9 cellular contexts compared by ENCODE assay signal in genomic region chr2:238158018-238158806, GRCh38. TPM values are rescaled to one million over a fixed set of nuclear protein-coding genes. Genes with fewer than 3 reads are reported as not detected.
DNase-seq lines count a peak whose midpoint lies in the region; ATAC-seq, FAIRE-seq and TF ChIP-seq lines count a peak whose summit lies in the region.
"Had no signal": no experiment of that assay in that cellular context is flagged by ENCODE, and none has a peak within 500 bp of the region (broad histone marks: within the 10 kb centered on the region; RNA-seq: fewer than 3 reads in every experiment).

No MANE protein-coding gene starts in this region.

- no peak overlapping the region for H3K27ac ChIP-seq in K562 (ENCODE audit: extremely low read depth, low read depth, low read length)
- H3K27ac ChIP-seq in kidney (ENCODE audit: low read depth in 2 of 2, low read length in 2 of 2): no peak overlapping the region
- H3K27ac ChIP-seq in suprapubic skin: no peak overlapping the region
- no peak overlapping the region for H3K27ac ChIP-seq in thyroid gland
- H3K27ac ChIP-seq: parathyroid adenoma had no signal

- H3K9me3 Mint-ChIP-seq in activated CD8-positive, alpha-beta T cell treated with anti-CD3 and anti-CD28 coated beads, Interleukin-2, amount 10 ng/mL, durations not matched to agents 7 days and 5 days (ENCODE audit: insufficient read depth): no peaks in the 10 kb centered on the region
- H3K9me3 Mint-ChIP-seq in activated CD8-positive, alpha-beta T cell treated with anti-CD3 and anti-CD28 coated beads for 36 hours: peaks cover 4% of the 10 kb centered on the region

- peak overlapping the region; percentile 22 for H3K4me3 Mint-ChIP-seq in activated CD8-positive, alpha-beta T cell treated with anti-CD3 and anti-CD28 coated beads, Interleukin-2, amount 10 ng/mL, durations not matched to agents 7 days and 5 days
- H3K4me3 Mint-ChIP-seq in activated CD8-positive, alpha-beta T cell treated with anti-CD3 and anti-CD28 coated beads for 36 hours: no peak overlapping the region

- no peak overlapping the region for H3K4me2 ChIP-seq in K562 (ENCODE audit: insufficient read depth, low read length)

- no peaks in the 10 kb centered on the region for H3K79me2 ChIP-seq in K562 (ENCODE audit: control insufficient read depth, insufficient read depth, low read length)
- H3K79me2 ChIP-seq: parathyroid adenoma had no signal

- no peaks in the 10 kb centered on the region for H3K9me1 ChIP-seq in K562 (ENCODE audit: control insufficient read depth, insufficient read depth, low read length)

- no peaks in the 10 kb centered on the region for H3K27me3 ChIP-seq in K562 (ENCODE audit: control insufficient read depth in 2 of 2, insufficient read depth in 2 of 2, low read length in 2 of 2)
- H3K27me3 ChIP-seq in suprapubic skin: peaks cover 37% of the 10 kb centered on the region
- no peaks in the 10 kb centered on the region for H3K27me3 ChIP-seq in thyroid gland

- H3K9me3 ChIP-seq in K562 (replicated peaks; ENCODE audit: control insufficient read depth, insufficient read depth, low read depth, low read length): no peaks in the 10 kb centered on the region
- H3K9me3 ChIP-seq in kidney (ENCODE audit: control insufficient read depth in 1 of 2, low read length in 2 of 2): no peaks in the 10 kb centered on the region
- H3K9me3 ChIP-seq in suprapubic skin: no peaks in the 10 kb centered on the region
- H3K9me3 ChIP-seq in thyroid gland: no peaks in the 10 kb centered on the region

- CTCF ChIA-PET in activated CD8-positive, alpha-beta T cell treated with anti-CD3 and anti-CD28 coated beads, Interleukin-2, amount 10 ng/mL, durations not matched to agents 7 days and 5 days (lab: Charles Lee): no interaction called here
- CTCF ChIA-PET in activated CD8-positive, alpha-beta T cell treated with anti-CD3 and anti-CD28 coated beads for 36 hours (lab: Charles Lee): no interaction called here
- CTCF ChIA-PET in K562 (lab: Yijun Ruan, JAX; ENCODE audit: low intra/inter-chr PET ratio): interaction anchor here (0.7 to 3.2 kb wide), 2 partner anchors 99 to 105 kb away, joined by 4 to 21 read pairs; no protein-coding TSS in a partner anchor

- no peak for TF ChIP-seq EP300 in K562 (IDR thresholded peaks at IDR 0.05; ENCODE audit: low read length)
- TF ChIP-seq EP300 in suprapubic skin (IDR thresholded peaks at IDR 0.05): no peak

- no peak for FAIRE-seq in K562 (lab: Jason Lieb, UNC)
- no peak for FAIRE-seq in kidney (lab: Jason Lieb, UNC)

- H3K27me3 Mint-ChIP-seq in activated CD8-positive, alpha-beta T cell treated with anti-CD3 and anti-CD28 coated beads, Interleukin-2, amount 10 ng/mL, durations not matched to agents 7 days and 5 days (ENCODE audit: low read depth): peaks cover 15% of the 10 kb centered on the region
- H3K27me3 Mint-ChIP-seq in activated CD8-positive, alpha-beta T cell treated with anti-CD3 and anti-CD28 coated beads for 36 hours: peaks cover 11% of the 10 kb centered on the region

- ATAC-seq in activated CD8-positive, alpha-beta T cell treated with anti-CD3 and anti-CD28 coated beads, Interleukin-2, amount 10 ng/mL, durations not matched to agents 7 days and 5 days: no peak
- ATAC-seq in activated CD8-positive, alpha-beta T cell treated with anti-CD3 and anti-CD28 coated beads for 36 hours: no peak
- ATAC-seq in K562: no peak

- H4K20me1 ChIP-seq in K562 (replicated peaks; ENCODE audit: control insufficient read depth, insufficient read depth, low read length): no peaks in the 10 kb centered on the region

- 56% methylated on average over 8 of the region's 41 CpGs for WGBS in K562 (ENCODE audit: insufficient coverage, low coverage, missing lambda C conversion rate)
- WGBS in suprapubic skin: 45% methylated on average over 17 of the region's 41 CpGs
- WGBS in thyroid gland, 2 donors: 50% methylated on average over 32 to 33 of the region's 41 CpGs

- no peak for TF ChIP-seq RAD21 in K562 (CRISPR knock-in tag; conservative IDR thresholded peaks at IDR 0.05 in 1 of 2, IDR thresholded peaks at IDR 0.05 in 1 of 2)

- TF ChIP-seq POLR2A in K562 (conservative IDR thresholded peaks at IDR 0.05) (no peak), suprapubic skin (IDR thresholded peaks at IDR 0.05) (no peak), thyroid gland (IDR thresholded peaks at IDR 0.05) (no peak)

- in situ Hi-C loops in K562 (cut with MboI): no loop called here

- H3K36me3 ChIP-seq in K562 (ENCODE audit: control insufficient read depth, insufficient read depth, low read length): no peaks in the 10 kb centered on the region
- H3K36me3 ChIP-seq in kidney (ENCODE audit: control insufficient read depth in 1 of 2, insufficient read depth in 2 of 2, low read length in 2 of 2): no peaks in the 10 kb centered on the region
- H3K36me3 ChIP-seq in suprapubic skin: no peaks in the 10 kb centered on the region
- H3K36me3 ChIP-seq in thyroid gland: no peaks in the 10 kb centered on the region

- H3K4me1 Mint-ChIP-seq in activated CD8-positive, alpha-beta T cell treated with anti-CD3 and anti-CD28 coated beads, Interleukin-2, amount 10 ng/mL, durations not matched to agents 7 days and 5 days (ENCODE audit: low read depth): peaks cover 15% of the 10 kb centered on the region
- peaks cover 11% of the 10 kb centered on the region for H3K4me1 Mint-ChIP-seq in activated CD8-positive, alpha-beta T cell treated with anti-CD3 and anti-CD28 coated beads for 36 hours (ENCODE audit: low read depth)

- H3K4me1 ChIP-seq in K562 (replicated peaks in 1 of 2; ENCODE audit: control insufficient read depth in 2 of 2, insufficient read depth in 2 of 2, low read length in 2 of 2): peaks cover 0 to 50% of the 10 kb centered on the region in 2 experiments; a peak in 2 of 5 replicates
- H3K4me1 ChIP-seq in kidney (ENCODE audit: control insufficient read depth in 1 of 2, insufficient read depth in 1 of 2, low read depth in 1 of 2, low read length in 2 of 2): no peaks in the 10 kb centered on the region
- peaks cover 13% of the 10 kb centered on the region for H3K4me1 ChIP-seq in suprapubic skin
- peaks cover 18 to 43% of the 10 kb centered on the region in 2 donors for H3K4me1 ChIP-seq in thyroid gland
- H3K4me1 ChIP-seq: parathyroid adenoma had no signal

- H3K9ac ChIP-seq in K562 (ENCODE audit: insufficient read depth in 1 of 2, low read depth in 2 of 2, low read length in 2 of 2) (no peak overlapping the region), kidney (ENCODE audit: low read length in 2 of 2) (no peak overlapping the region)
- H3K9ac ChIP-seq: parathyroid adenoma had no signal

- intact Hi-C loops in activated CD8-positive, alpha-beta T cell treated with anti-CD3 and anti-CD28 coated beads for 36 hours (cut with micrococcal nuclease): no loop called here
- intact Hi-C loops in K562 (cut with micrococcal nuclease) (no loop called here), kidney (cut with DNase I) (no loop called here), thyroid gland (cut with DNase I) (no loop called here)

- no peak overlapping the region for H3K27ac Mint-ChIP-seq in activated CD8-positive, alpha-beta T cell treated with anti-CD3 and anti-CD28 coated beads, Interleukin-2, amount 10 ng/mL, durations not matched to agents 7 days and 5 days
- H3K27ac Mint-ChIP-seq in activated CD8-positive, alpha-beta T cell treated with anti-CD3 and anti-CD28 coated beads for 36 hours: no peak overlapping the region

- H3K36me3 Mint-ChIP-seq in activated CD8-positive, alpha-beta T cell treated with anti-CD3 and anti-CD28 coated beads, Interleukin-2, amount 10 ng/mL, durations not matched to agents 7 days and 5 days (ENCODE audit: low read depth): no peaks in the 10 kb centered on the region
- no peaks in the 10 kb centered on the region for H3K36me3 Mint-ChIP-seq in activated CD8-positive, alpha-beta T cell treated with anti-CD3 and anti-CD28 coated beads for 36 hours (ENCODE audit: low read depth)

- BruUV-seq in K562 (replicated peaks; lab: Mats Ljungman, UMichigan): no TSS peak

- H2AFZ ChIP-seq in K562 (ENCODE audit: low read depth, low read length): no peak overlapping the region

- no peak overlapping the region for H3K4me3 ChIP-seq in K562
- no peak overlapping the region for H3K4me3 ChIP-seq in kidney (ENCODE audit: low read length in 2 of 2)
- peak overlapping the region; percentile 44 for H3K4me3 ChIP-seq in suprapubic skin
- H3K4me3 ChIP-seq in thyroid gland (replicated peaks in 1 of 3): no peak overlapping the region

- POLR2A ChIA-PET in activated CD8-positive, alpha-beta T cell treated with anti-CD3 and anti-CD28 coated beads, Interleukin-2, amount 10 ng/mL, durations not matched to agents 7 days and 5 days (lab: Charles Lee): no interaction called here
- POLR2A ChIA-PET in activated CD8-positive, alpha-beta T cell treated with anti-CD3 and anti-CD28 coated beads for 36 hours (lab: Charles Lee): interaction anchor here (1.0 kb wide), 1 partner anchor 25 kb away, joined by 4 read pairs; no protein-coding TSS in a partner anchor
- POLR2A ChIA-PET in K562 (lab: Yijun Ruan, JAX): interaction anchor here (1.1 to 1.6 kb wide), 2 partner anchors 9 to 19 kb away, joined by 5 to 6 read pairs; no protein-coding TSS in a partner anchor

- no peak for DNase-seq in activated CD8-positive, alpha-beta T cell treated with anti-CD3 and anti-CD28 coated beads, Interleukin-2, amount 10 ng/mL, durations not matched to agents 7 days and 5 days
- DNase-seq in activated CD8-positive, alpha-beta T cell treated with anti-CD3 and anti-CD28 coated beads for 36 hours: no peak
- DNase-seq in K562 (ENCODE audit: extremely low read depth in 1 of 4, low spot score in 3 of 4): no peak
- peak; percentile 77 for DNase-seq in kidney
- no peak for DNase-seq in suprapubic skin (ENCODE audit: low spot score in 2 of 2)
- DNase-seq in NAMALWA (ENCODE audit: low spot score): no peak
- no peak for DNase-seq in activated CD8-positive, alpha-beta memory T cell treated with anti-CD3 and anti-CD28 coated beads for 24 hours
- DNase-seq in thyroid gland: no peak

- no peak for TF ChIP-seq CTCF in activated CD8-positive, alpha-beta T cell treated with anti-CD3 and anti-CD28 coated beads for 36 hours (IDR thresholded peaks at IDR 0.05)
- TF ChIP-seq CTCF in K562 (IDR thresholded peaks at IDR 0.05 in 2 of 3, conservative IDR thresholded peaks at IDR 0.05 in 1 of 3; ENCODE audit: insufficient read depth in 2 of 3, low read depth in 1 of 3, low read length in 3 of 3) (no peak), kidney (IDR thresholded peaks at IDR 0.05; ENCODE audit: borderline replicate concordance, extremely low read depth, insufficient read depth) (no peak), suprapubic skin (IDR thresholded peaks at IDR 0.05) (no peak), thyroid gland (IDR thresholded peaks at IDR 0.05) (no peak)

RNA-seq across cellular contexts. Expression of gene ERFE, which starts 0.6 kb away (rescaled TPM):
- total RNA-seq in activated CD8-positive, alpha-beta T cell treated with anti-CD3 and anti-CD28 coated beads, Interleukin-2, amount 10 ng/mL, durations not matched to agents 7 days and 5 days: under 1 TPM; 0.37 to 0.50 TPM
- 1 to 10 TPM in 1 of 2 experiments, under 1 TPM in 1; 0.99 to 1.0 TPM for total RNA-seq in activated CD8-positive, alpha-beta T cell treated with anti-CD3 and anti-CD28 coated beads for 36 hours
- 6.9 and 19.3 TPM in 2 replicates for total RNA-seq in K562 (2011; cell fraction: chromatin; rRNA removed; ENCODE audit: low replicate concordance)
- 14.7 and 17.0 TPM in 2 replicates for total RNA-seq in K562 (2011; cell fraction: nucleolus; rRNA removed)
- total RNA-seq in K562 (2011; cell fraction: nucleoplasm; rRNA removed): 9.9 and 10.2 TPM in 2 replicates
- total RNA-seq in K562 (2014; rRNA removed): 4.1 and 5.8 TPM in 2 replicates
- total RNA-seq in K562 (2014; rRNA removed; fragmentation: Illumina TruSeq; extraction: Trizol): 2.5 and 3.7 TPM in 2 replicates
- 1.0 and 1.1 TPM in 2 replicates for total RNA-seq in K562 (2015; rRNA removed; fragmentation: Illumina TruSeq; extraction: Trizol)
- 6.5 and 6.7 TPM in 2 replicates for total RNA-seq in K562 (2021)
- polyA plus RNA-seq in K562 (2011; rRNA removed): 2.5 and 3.1 TPM in 2 replicates
- 2.4 and 5.0 TPM in 2 replicates for polyA plus RNA-seq in K562 (2011; cell fraction: cytosol; rRNA removed)
- polyA plus RNA-seq in K562 (2011; cell fraction: nucleus; rRNA removed): 7.7 and 15.1 TPM in 2 replicates
- polyA plus RNA-seq in K562 (2012): 2.7 and 20.8 TPM in 2 replicates
- polyA plus RNA-seq in K562 (2014; fragmentation: Illumina TruSeq; extraction: Trizol): 5.2 and 5.4 TPM in 2 replicates
- polyA plus RNA-seq in K562 (2014; fragmentation: Nextera tagmentation; extraction: Ambion mirVana): 1 to 10 TPM in 1 of 2 experiments, under 1 TPM in 1; 0.55 to 1.1 TPM
- 7.1 and 8.2 TPM in 2 replicates for polyA plus RNA-seq in K562 (2014; rRNA removed)
- polyA minus RNA-seq in K562 (2011; rRNA and poly(A)+ RNA removed): 0.18 and 0.35 TPM in 2 replicates
- polyA minus RNA-seq in K562 (2011; cell fraction: cytosol; rRNA and poly(A)+ RNA removed): 1.0 TPM in 1 of 2 replicates, not detected in the other
- polyA minus RNA-seq in K562 (2011; cell fraction: nucleus; rRNA and poly(A)+ RNA removed): 1.9 and 3.0 TPM in 2 replicates
- 61.4 TPM for total RNA-seq in kidney
- 1.6 TPM for polyA plus RNA-seq in kidney (ENCODE audit: insufficient read depth, low read depth, low replicate concordance)
- total RNA-seq in suprapubic skin: not detected
- total RNA-seq in thyroid gland: 10 to 100 TPM in 1 of 4 donors, 1 to 10 TPM in 3; 2.8 to 15.3 (median 5.8) TPM

RNA-seq across cellular contexts. Expression of gene KLHL30, which starts 19.7 kb away (rescaled TPM):
- not detected for total RNA-seq in activated CD8-positive, alpha-beta T cell treated with anti-CD3 and anti-CD28 coated beads, Interleukin-2, amount 10 ng/mL, durations not matched to agents 7 days and 5 days
- total RNA-seq in activated CD8-positive, alpha-beta T cell treated with anti-CD3 and anti-CD28 coated beads for 36 hours: not detected
- 0.21 TPM in 1 of 2 replicates, not detected in the other for total RNA-seq in K562 (2011; cell fraction: chromatin; rRNA removed; ENCODE audit: low replicate concordance)
- 0.53 and 0.67 TPM in 2 replicates for total RNA-seq in K562 (2011; cell fraction: nucleolus; rRNA removed)
- total RNA-seq in K562 (2011; cell fraction: nucleoplasm; rRNA removed): 0.07 TPM in 1 of 2 replicates, not detected in the other
- total RNA-seq in K562 (2014; rRNA removed): not detected in 2 replicates
- total RNA-seq in K562 (2014; rRNA removed; fragmentation: Illumina TruSeq; extraction: Trizol): not detected in 2 replicates
- not detected in 2 replicates for total RNA-seq in K562 (2015; rRNA removed; fragmentation: Illumina TruSeq; extraction: Trizol)
- total RNA-seq in K562 (2021): 0.04 TPM in 1 of 2 replicates, not detected in the other
- 0.03 TPM in 1 of 2 replicates, not detected in the other for polyA plus RNA-seq in K562 (2011; rRNA removed)
- polyA plus RNA-seq in K562 (2011; cell fraction: cytosol; rRNA removed): 0.09 TPM in 1 of 2 replicates, not detected in the other
- 0.07 and 0.09 TPM in 2 replicates for polyA plus RNA-seq in K562 (2011; cell fraction: nucleus; rRNA removed)
- polyA plus RNA-seq in K562 (2012): 0.03 and 0.06 TPM in 2 replicates
- not detected in 2 replicates for polyA plus RNA-seq in K562 (2014; fragmentation: Illumina TruSeq; extraction: Trizol)
- polyA plus RNA-seq in K562 (2014; fragmentation: Nextera tagmentation; extraction: Ambion mirVana): not detected
- polyA plus RNA-seq in K562 (2014; rRNA removed): not detected in 2 replicates
- not detected in 2 replicates for polyA minus RNA-seq in K562 (2011; rRNA and poly(A)+ RNA removed)
- not detected in 2 replicates for polyA minus RNA-seq in K562 (2011; cell fraction: cytosol; rRNA and poly(A)+ RNA removed)
- 0.11 and 0.13 TPM in 2 replicates for polyA minus RNA-seq in K562 (2011; cell fraction: nucleus; rRNA and poly(A)+ RNA removed)
- total RNA-seq in kidney: 5.7 TPM
- polyA plus RNA-seq in kidney (ENCODE audit: insufficient read depth, low read depth, low replicate concordance): 0.24 TPM
- total RNA-seq in suprapubic skin: under 1 TPM in 2 of 4 donors, not detected in 2; 0.13 to 0.23 TPM
- under 1 TPM; 0.20 to 0.67 (median 0.38) TPM for total RNA-seq in thyroid gland

RNA-seq across cellular contexts. Expression of gene ILKAP, which starts 45.3 kb away (rescaled TPM):
- total RNA-seq in activated CD8-positive, alpha-beta T cell treated with anti-CD3 and anti-CD28 coated beads, Interleukin-2, amount 10 ng/mL, durations not matched to agents 7 days and 5 days: 10 to 100 TPM; 58.3 to 62.7 TPM
- 10 to 100 TPM; 42.1 to 43.3 TPM for total RNA-seq in activated CD8-positive, alpha-beta T cell treated with anti-CD3 and anti-CD28 coated beads for 36 hours
- 68.1 and 109 TPM in 2 replicates for total RNA-seq in K562 (2011; cell fraction: chromatin; rRNA removed; ENCODE audit: low replicate concordance)
- total RNA-seq in K562 (2011; cell fraction: nucleolus; rRNA removed): 43.0 and 45.2 TPM in 2 replicates
- 64.3 and 84.1 TPM in 2 replicates for total RNA-seq in K562 (2011; cell fraction: nucleoplasm; rRNA removed)
- total RNA-seq in K562 (2014; rRNA removed) (20.6 and 25.5 TPM in 2 replicates), K562 (2014; rRNA removed; fragmentation: Illumina TruSeq; extraction: Trizol) (19.4 and 20.7 TPM in 2 replicates), K562 (2015; rRNA removed; fragmentation: Illumina TruSeq; extraction: Trizol) (17.8 and 18.8 TPM in 2 replicates), K562 (2021) (29.4 and 31.8 TPM in 2 replicates), kidney (47.7 TPM), suprapubic skin (10 to 100 TPM; 36.3 to 82.6 (median 49.6) TPM), thyroid gland (10 to 100 TPM; 33.4 to 52.0 (median 41.0) TPM)
- polyA plus RNA-seq in K562 (2011; rRNA removed) (25.1 and 31.7 TPM in 2 replicates), K562 (2014; fragmentation: Illumina TruSeq; extraction: Trizol) (24.8 and 25.0 TPM in 2 replicates), K562 (2014; fragmentation: Nextera tagmentation; extraction: Ambion mirVana) (1 to 10 TPM; 3.1 to 5.6 TPM), K562 (2014; rRNA removed) (43.9 and 46.7 TPM in 2 replicates), kidney (ENCODE audit: insufficient read depth, low read depth, low replicate concordance) (38.4 TPM)
- polyA plus RNA-seq in K562 (2011; cell fraction: cytosol; rRNA removed): 17.5 and 18.4 TPM in 2 replicates
- polyA plus RNA-seq in K562 (2011; cell fraction: nucleus; rRNA removed): 63.8 and 66.9 TPM in 2 replicates
- 23.4 and 24.4 TPM in 2 replicates for polyA plus RNA-seq in K562 (2012)
- polyA minus RNA-seq in K562 (2011; rRNA and poly(A)+ RNA removed): 25.0 and 25.6 TPM in 2 replicates
- polyA minus RNA-seq in K562 (2011; cell fraction: cytosol; rRNA and poly(A)+ RNA removed): 11.1 and 12.0 TPM in 2 replicates
- polyA minus RNA-seq in K562 (2011; cell fraction: nucleus; rRNA and poly(A)+ RNA removed): 19.9 and 24.2 TPM in 2 replicates

RNA-seq across cellular contexts. Expression of gene ESPNL, which starts 58.1 kb away (rescaled TPM):
- under 1 TPM; 0.10 to 0.13 TPM for total RNA-seq in activated CD8-positive, alpha-beta T cell treated with anti-CD3 and anti-CD28 coated beads, Interleukin-2, amount 10 ng/mL, durations not matched to agents 7 days and 5 days
- total RNA-seq in activated CD8-positive, alpha-beta T cell treated with anti-CD3 and anti-CD28 coated beads for 36 hours: under 1 TPM; 0.11 to 0.27 TPM
- 0.30 TPM in 1 of 2 replicates, not detected in the other for total RNA-seq in K562 (2011; cell fraction: chromatin; rRNA removed; ENCODE audit: low replicate concordance)
- 0.26 and 0.33 TPM in 2 replicates for total RNA-seq in K562 (2011; cell fraction: nucleolus; rRNA removed)
- 0.07 TPM in 1 of 2 replicates, not detected in the other for total RNA-seq in K562 (2011; cell fraction: nucleoplasm; rRNA removed)
- total RNA-seq in K562 (2014; rRNA removed) (0.04 and 0.09 TPM in 2 replicates), K562 (2014; rRNA removed; fragmentation: Illumina TruSeq; extraction: Trizol) (not detected in 2 replicates), K562 (2015; rRNA removed; fragmentation: Illumina TruSeq; extraction: Trizol) (0.04 TPM in 2 replicates), K562 (2021) (0.04 and 0.09 TPM in 2 replicates), kidney (2.7 TPM), suprapubic skin (under 1 TPM in 2 of 4 donors, not detected in 2; 0.25 to 0.56 TPM), thyroid gland (1 to 10 TPM in 3 of 4 donors, under 1 TPM in 1; 0.11 to 3.8 (median 2.6) TPM)
- polyA plus RNA-seq in K562 (2011; rRNA removed) (0.04 and 0.07 TPM in 2 replicates), K562 (2014; fragmentation: Illumina TruSeq; extraction: Trizol) (0.03 and 0.08 TPM in 2 replicates), K562 (2014; fragmentation: Nextera tagmentation; extraction: Ambion mirVana) (not detected), K562 (2014; rRNA removed) (0.05 TPM in 1 of 2 replicates, not detected in the other), kidney (ENCODE audit: insufficient read depth, low read depth, low replicate concordance) (0.28 TPM)
- polyA plus RNA-seq in K562 (2011; cell fraction: cytosol; rRNA removed): 0.13 and 0.30 TPM in 2 replicates
- polyA plus RNA-seq in K562 (2011; cell fraction: nucleus; rRNA removed): 0.28 and 0.55 TPM in 2 replicates
- 0.06 and 0.10 TPM in 2 replicates for polyA plus RNA-seq in K562 (2012)
- polyA minus RNA-seq in K562 (2011; rRNA and poly(A)+ RNA removed): not detected in 2 replicates
- not detected in 2 replicates for polyA minus RNA-seq in K562 (2011; cell fraction: cytosol; rRNA and poly(A)+ RNA removed)
- polyA minus RNA-seq in K562 (2011; cell fraction: nucleus; rRNA and poly(A)+ RNA removed): 0.44 and 0.94 TPM in 2 replicates
